In the genomic region with DNA sequence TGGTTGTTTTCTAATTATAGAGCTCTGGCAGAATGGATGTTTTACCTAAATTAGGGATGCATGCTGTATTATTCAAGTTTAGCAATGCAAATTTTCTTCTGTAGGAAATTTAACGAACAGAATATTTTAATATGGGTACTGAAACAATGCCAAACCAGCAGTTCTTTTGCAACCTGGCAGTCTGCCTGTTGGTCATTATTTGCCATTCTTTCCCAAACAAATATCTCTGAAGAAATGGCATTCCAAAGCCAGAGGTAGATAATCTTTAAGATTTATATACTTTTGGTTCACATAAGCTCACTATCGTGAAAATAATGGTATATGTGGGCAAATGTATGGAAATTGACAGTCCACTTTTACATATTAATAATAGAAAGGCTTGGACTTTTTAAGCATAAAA, we compare ENCODE assay signal across 1 cellular context.
TF ChIP-seq lines count a peak whose summit lies in the region.

No MANE protein-coding gene starts in this region.

TF ChIP-seq in HepG2, 621 proteins besides CTCF, POLR2A, EP300 and RAD21:
- TF ChIP-seq PHF8 (CRISPR knock-in tag; IDR thresholded peaks at IDR 0.05) = no peak
- TF ChIP-seq, protein P1, sequence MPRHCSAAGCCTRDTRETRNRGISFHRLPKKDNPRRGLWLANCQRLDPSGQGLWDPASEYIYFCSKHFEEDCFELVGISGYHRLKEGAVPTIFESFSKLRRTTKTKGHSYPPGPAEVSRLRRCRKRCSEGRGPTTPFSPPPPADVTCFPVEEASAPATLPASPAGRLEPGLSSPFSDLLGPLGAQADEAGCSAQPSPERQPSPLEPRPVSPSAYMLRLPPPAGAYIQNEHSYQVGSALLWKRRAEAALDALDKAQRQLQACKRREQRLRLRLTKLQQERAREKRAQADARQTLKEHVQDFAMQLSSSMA (CRISPR knock-in tag; IDR thresholded peaks at IDR 0.05) = no peak
- TF ChIP-seq MBD4 (IDR thresholded peaks at IDR 0.05; ENCODE audit: borderline replicate concordance, low read length) = no peak
- TF ChIP-seq, protein P2, sequence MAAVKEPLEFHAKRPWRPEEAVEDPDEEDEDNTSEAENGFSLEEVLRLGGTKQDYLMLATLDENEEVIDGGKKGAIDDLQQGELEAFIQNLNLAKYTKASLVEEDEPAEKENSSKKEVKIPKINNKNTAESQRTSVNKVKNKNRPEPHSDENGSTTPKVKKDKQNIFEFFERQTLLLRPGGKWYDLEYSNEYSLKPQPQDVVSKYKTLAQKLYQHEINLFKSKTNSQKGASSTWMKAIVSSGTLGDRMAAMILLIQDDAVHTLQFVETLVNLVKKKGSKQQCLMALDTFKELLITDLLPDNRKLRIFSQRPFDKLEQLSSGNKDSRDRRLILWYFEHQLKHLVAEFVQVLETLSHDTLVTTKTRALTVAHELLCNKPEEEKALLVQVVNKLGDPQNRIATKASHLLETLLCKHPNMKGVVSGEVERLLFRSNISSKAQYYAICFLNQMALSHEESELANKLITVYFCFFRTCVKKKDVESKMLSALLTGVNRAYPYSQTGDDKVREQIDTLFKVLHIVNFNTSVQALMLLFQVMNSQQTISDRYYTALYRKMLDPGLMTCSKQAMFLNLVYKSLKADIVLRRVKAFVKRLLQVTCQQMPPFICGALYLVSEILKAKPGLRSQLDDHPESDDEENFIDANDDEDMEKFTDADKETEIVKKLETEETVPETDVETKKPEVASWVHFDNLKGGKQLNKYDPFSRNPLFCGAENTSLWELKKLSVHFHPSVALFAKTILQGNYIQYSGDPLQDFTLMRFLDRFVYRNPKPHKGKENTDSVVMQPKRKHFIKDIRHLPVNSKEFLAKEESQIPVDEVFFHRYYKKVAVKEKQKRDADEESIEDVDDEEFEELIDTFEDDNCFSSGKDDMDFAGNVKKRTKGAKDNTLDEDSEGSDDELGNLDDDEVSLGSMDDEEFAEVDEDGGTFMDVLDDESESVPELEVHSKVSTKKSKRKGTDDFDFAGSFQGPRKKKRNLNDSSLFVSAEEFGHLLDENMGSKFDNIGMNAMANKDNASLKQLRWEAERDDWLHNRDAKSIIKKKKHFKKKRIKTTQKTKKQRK (IDR thresholded peaks at IDR 0.05; ENCODE audit: low read length) = no peak
- TF ChIP-seq SP1 (IDR thresholded peaks at IDR 0.05) = no peak
- no peak for TF ChIP-seq SP1 (CRISPR knock-in tag; IDR thresholded peaks at IDR 0.05)
- no peak for TF ChIP-seq JUND (CRISPR knock-in tag; IDR thresholded peaks at IDR 0.05)
- no peak for TF ChIP-seq RBM39 (IDR thresholded peaks at IDR 0.05; ENCODE audit: low read depth, low read length, poor library complexity, severe bottlenecking)
- no peak for TF ChIP-seq ZFP62 (CRISPR knock-in tag; IDR thresholded peaks at IDR 0.05)
- TF ChIP-seq SNAI1 (CRISPR knock-in tag; IDR thresholded peaks at IDR 0.05; ENCODE audit: borderline replicate concordance) = no peak
- TF ChIP-seq REL (CRISPR knock-in tag; conservative IDR thresholded peaks at IDR 0.05) = no peak
- TF ChIP-seq, protein P3, sequence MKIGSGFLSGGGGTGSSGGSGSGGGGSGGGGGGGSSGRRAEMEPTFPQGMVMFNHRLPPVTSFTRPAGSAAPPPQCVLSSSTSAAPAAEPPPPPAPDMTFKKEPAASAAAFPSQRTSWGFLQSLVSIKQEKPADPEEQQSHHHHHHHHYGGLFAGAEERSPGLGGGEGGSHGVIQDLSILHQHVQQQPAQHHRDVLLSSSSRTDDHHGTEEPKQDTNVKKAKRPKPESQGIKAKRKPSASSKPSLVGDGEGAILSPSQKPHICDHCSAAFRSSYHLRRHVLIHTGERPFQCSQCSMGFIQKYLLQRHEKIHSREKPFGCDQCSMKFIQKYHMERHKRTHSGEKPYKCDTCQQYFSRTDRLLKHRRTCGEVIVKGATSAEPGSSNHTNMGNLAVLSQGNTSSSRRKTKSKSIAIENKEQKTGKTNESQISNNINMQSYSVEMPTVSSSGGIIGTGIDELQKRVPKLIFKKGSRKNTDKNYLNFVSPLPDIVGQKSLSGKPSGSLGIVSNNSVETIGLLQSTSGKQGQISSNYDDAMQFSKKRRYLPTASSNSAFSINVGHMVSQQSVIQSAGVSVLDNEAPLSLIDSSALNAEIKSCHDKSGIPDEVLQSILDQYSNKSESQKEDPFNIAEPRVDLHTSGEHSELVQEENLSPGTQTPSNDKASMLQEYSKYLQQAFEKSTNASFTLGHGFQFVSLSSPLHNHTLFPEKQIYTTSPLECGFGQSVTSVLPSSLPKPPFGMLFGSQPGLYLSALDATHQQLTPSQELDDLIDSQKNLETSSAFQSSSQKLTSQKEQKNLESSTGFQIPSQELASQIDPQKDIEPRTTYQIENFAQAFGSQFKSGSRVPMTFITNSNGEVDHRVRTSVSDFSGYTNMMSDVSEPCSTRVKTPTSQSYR (CRISPR knock-in tag; IDR thresholded peaks at IDR 0.05; ENCODE audit: borderline replicate concordance) = no peak
